9 cellular contexts compared by ENCODE assay signal in genomic region chr9:129382281-129383004, GRCh38.
DNase-seq lines count a peak whose midpoint lies in the region; ATAC-seq and TF ChIP-seq lines count a peak whose summit lies in the region.
"Had no signal": no experiment of that assay in that cellular context is flagged by ENCODE, and none has a peak within 500 bp of the region (broad histone marks: within the 10 kb centered on the region; RNA-seq: fewer than 3 reads in every experiment).

No MANE protein-coding gene starts in this region.

- H3K36me3 Mint-ChIP-seq in WTC11, result no peaks in the 10 kb centered on the region
- H3K36me3 Mint-ChIP-seq in stimulated activated naive B cell treated with anti-CD40 and anti-IgM and Interleukin-4, amounts not matched to agents 10 μg/mL and 1 μg/mL and 100 μg/mL, for 72 hours, result no peaks in the 10 kb centered on the region

- H3K4me3 Mint-ChIP-seq in WTC11, result peak overlapping the region; percentile 58
- peak overlapping the region; percentile 29 to 85 for H3K4me3 Mint-ChIP-seq in stimulated activated naive B cell treated with anti-CD40 and anti-IgM and Interleukin-4, amounts not matched to agents 10 μg/mL and 1 μg/mL and 100 μg/mL, for 72 hours

- H3K4me1 ChIP-seq in HEK293 (ENCODE audit: control insufficient read depth, insufficient read depth, low read length), result no peaks in the 10 kb centered on the region

- peaks cover 30% of the 10 kb centered on the region for H3K4me1 Mint-ChIP-seq in WTC11
- peaks cover 9 to 22% of the 10 kb centered on the region in 2 donors for H3K4me1 Mint-ChIP-seq in stimulated activated naive B cell treated with anti-CD40 and anti-IgM and Interleukin-4, amounts not matched to agents 10 μg/mL and 1 μg/mL and 100 μg/mL, for 72 hours

- peaks cover 12% of the 10 kb centered on the region for H3K27me3 Mint-ChIP-seq in WTC11 (ENCODE audit: low read depth)
- peaks cover 12 to 19% of the 10 kb centered on the region in 2 donors for H3K27me3 Mint-ChIP-seq in stimulated activated naive B cell treated with anti-CD40 and anti-IgM and Interleukin-4, amounts not matched to agents 10 μg/mL and 1 μg/mL and 100 μg/mL, for 72 hours

- DNase-seq in WTC11 (ENCODE audit: low spot score) (no peak), NOMO-1 (lab: John Stamatoyannopoulos, UW; ENCODE audit: unreplicated experiment in 2 of 2) (no peak), RKO (ENCODE audit: low spot score) (no peak)
- DNase-seq in stimulated activated naive B cell treated with anti-CD40 and anti-IgM and Interleukin-4, amounts not matched to agents 10 μg/mL and 1 μg/mL and 100 μg/mL, for 72 hours, result no peak
- DNase-seq: activated CD4-positive, alpha-beta T cell treated with anti-CD3 and anti-CD28 coated beads for 1 hour had no signal

- H3K9me3 Mint-ChIP-seq in WTC11, result no peaks in the 10 kb centered on the region
- no peaks in the 10 kb centered on the region for H3K9me3 Mint-ChIP-seq in stimulated activated naive B cell treated with anti-CD40 and anti-IgM and Interleukin-4, amounts not matched to agents 10 μg/mL and 1 μg/mL and 100 μg/mL, for 72 hours

- TF ChIP-seq CTCF in HEK293 (tag by site-specific recombination; IDR thresholded peaks at IDR 0.05) (no peak), WTC11 (IDR thresholded peaks at IDR 0.05) (no peak)

- no peaks in the 10 kb centered on the region for H3K36me3 ChIP-seq in HEK293 (ENCODE audit: control insufficient read depth in 2 of 2, insufficient read depth in 1 of 2, low read length in 2 of 2)

- POLR2A ChIA-PET in HEK293 (lab: Yijun Ruan, JAX), result interaction anchor here (1.2 kb wide), 1 partner anchor 9 kb away, joined by 4 read pairs; no protein-coding TSS in a partner anchor
- POLR2A ChIA-PET in WTC11 (lab: Charles Lee), result interaction anchor here (0.7 to 1.1 kb wide), 3 partner anchors 30 to 217 kb away, joined by 3 to 6 read pairs (median 5); no protein-coding TSS in a partner anchor

- ATAC-seq in WTC11, result 0 out of 2 replicates have a peak, but pooled peaks have one; percentile 4
- no peak for ATAC-seq in stimulated activated naive B cell treated with anti-CD40 and anti-IgM and Interleukin-4, amounts not matched to agents 10 μg/mL and 1 μg/mL and 100 μg/mL, for 72 hours (replicated peaks)
- ATAC-seq in GM19455 (IDR thresholded peaks at IDR 0.05; ENCODE audit: unreplicated experiment), result no peak
- ATAC-seq in GM18519 (IDR thresholded peaks at IDR 0.05; ENCODE audit: low FRiP score, unreplicated experiment), result no peak

- H3K27ac ChIP-seq in HEK293 (ENCODE audit: extremely low read depth, low read depth, low read length), result no peak overlapping the region

- CTCF ChIA-PET in HEK293 (lab: Yijun Ruan, JAX) (interaction anchor here (0.6 to 0.7 kb wide), 2 partner anchors 33 to 428 kb away, joined by 3 to 4 read pairs; no protein-coding TSS in a partner anchor), WTC11 (lab: Charles Lee) (interaction anchor here (0.6 to 2.9 kb wide), 12 partner anchors 9 to 353 kb away, joined by 3 to 9 read pairs (median 4); no protein-coding TSS in a partner anchor)

- H3K4me3 ChIP-seq in HEK293 (ENCODE audit: low read depth, low read length), result no peak overlapping the region
- H3K4me3 ChIP-seq in iPS-18c (ENCODE audit: insufficient read depth, low read depth, low read length), result peak overlapping the region; percentile 31

- H3K9me3 ChIP-seq in HEK293 (ENCODE audit: control insufficient read depth, insufficient read depth, low read depth, low read length) (no peaks in the 10 kb centered on the region), iPS-18c (ENCODE audit: control insufficient read depth, insufficient read depth, low read length) (no peaks in the 10 kb centered on the region)

- H3K27ac Mint-ChIP-seq in WTC11, result peak overlapping the region; percentile 58; the same call in 1 of the 2 replicates
- no peak overlapping the region for H3K27ac Mint-ChIP-seq in stimulated activated naive B cell treated with anti-CD40 and anti-IgM and Interleukin-4, amounts not matched to agents 10 μg/mL and 1 μg/mL and 100 μg/mL, for 72 hours

TF ChIP-seq in HEK293, 187 proteins besides CTCF, POLR2A, EP300 and RAD21:
- 0 out of 2 replicates have a peak, but pooled peaks have one; percentile 33 for TF ChIP-seq ZIC2 (tag by site-specific recombination; IDR thresholded peaks at IDR 0.05)
- TF ChIP-seq ZNF585B (tag by site-specific recombination; IDR thresholded peaks at IDR 0.05), result no peak
- no peak for TF ChIP-seq ZNF24 (tag by site-specific recombination; IDR thresholded peaks at IDR 0.05)
- TF ChIP-seq SCRT2 (tag by site-specific recombination; IDR thresholded peaks at IDR 0.05), result no peak
- peak; percentile 99 for TF ChIP-seq GLIS1 (tag by site-specific recombination; IDR thresholded peaks at IDR 0.05)
- TF ChIP-seq ZBTB26 (tag by site-specific recombination; optimal IDR thresholded peaks at IDR 0.05), result no peak
TF ChIP-seq in HEK293: peak in this region for 2.

TF ChIP-seq in WTC11, 78 proteins besides CTCF, POLR2A, EP300 and RAD21 (continues in another document):
- TF ChIP-seq MXD4 (CRISPR knock-in tag; IDR thresholded peaks at IDR 0.05; ENCODE audit: borderline replicate concordance) (no peak), HMGA2 (CRISPR knock-in tag; IDR thresholded peaks at IDR 0.05) (no peak), GABPB1 (CRISPR knock-in tag; IDR thresholded peaks at IDR 0.05) (no peak), ARID4B (CRISPR knock-in tag; IDR thresholded peaks at IDR 0.05; ENCODE audit: borderline replicate concordance) (no peak), KAT7 (CRISPR knock-in tag; IDR thresholded peaks at IDR 0.05; ENCODE audit: borderline replicate concordance) (no peak), TEAD1 (CRISPR knock-in tag; IDR thresholded peaks at IDR 0.05) (no peak), ZNF423 (CRISPR knock-in tag; IDR thresholded peaks at IDR 0.05) (no peak), ZNF416 (CRISPR knock-in tag; IDR thresholded peaks at IDR 0.05) (no peak), MLX (CRISPR knock-in tag; IDR thresholded peaks at IDR 0.05) (no peak), TEAD4 (CRISPR knock-in tag; IDR thresholded peaks at IDR 0.05) (no peak), NR3C1 (CRISPR knock-in tag; conservative IDR thresholded peaks at IDR 0.05; ENCODE audit: low read depth) (no peak)
